ENCODE assay signal across 21 cellular contexts in genomic region chr11:3220101-3220500, GRCh38. TPM values are rescaled to one million over a fixed set of nuclear protein-coding genes. Genes with fewer than 3 reads are reported as not detected.
A peak's percentile ranks its signal among the peaks of the same experiment; 100 is the strongest.
DNase-seq lines count a peak whose midpoint lies in the region.
"Had no signal": no experiment of that assay in that cellular context is flagged by ENCODE, and none has a peak within 500 bp of the region (broad histone marks: within the 10 kb centered on the region; RNA-seq: fewer than 3 reads in every experiment).

No MANE protein-coding gene starts in this region.

- H2BK5ac ChIP-seq in mesenchymal stem cell (ENCODE audit: low read depth, low read length, poor library complexity, severe bottlenecking): no peak overlapping the region

- no peak overlapping the region for H3K9ac ChIP-seq in BLaER1
- no peak overlapping the region for H3K9ac ChIP-seq in mesenchymal stem cell (ENCODE audit: low read length)

- H3K4me1 ChIP-seq in BLaER1 (peaks cover 80% of the 10 kb centered on the region), mesenchymal stem cell (ENCODE audit: control insufficient read depth, insufficient read depth, low read depth, low read length) (peaks cover 22% of the 10 kb centered on the region)
- H3K4me1 ChIP-seq: SJCRH30 had no signal

- peak overlapping the region; percentile 15 for H4K8ac ChIP-seq in mesenchymal stem cell (ENCODE audit: low read length)

- H3K9me3 ChIP-seq in BLaER1 (no peaks in the 10 kb centered on the region), mesenchymal stem cell (ENCODE audit: control insufficient read depth, low read length) (no peaks in the 10 kb centered on the region)
- H3K9me3 ChIP-seq: SJCRH30 had no signal

- no peak overlapping the region for H2BK120ac ChIP-seq in mesenchymal stem cell (ENCODE audit: low read depth, low read length)

- no peak overlapping the region for H2BK12ac ChIP-seq in mesenchymal stem cell (ENCODE audit: low read length in 2 of 2)

- H3K18ac ChIP-seq in mesenchymal stem cell (ENCODE audit: low read depth in 1 of 2, low read length in 2 of 2): no peak overlapping the region

- H3K23ac ChIP-seq in mesenchymal stem cell (ENCODE audit: low read length in 2 of 2): no peak overlapping the region

- H3K27me3 ChIP-seq in BLaER1 (no peaks in the 10 kb centered on the region), mesenchymal stem cell (ENCODE audit: control insufficient read depth in 1 of 2, insufficient read depth in 1 of 2, low read length in 2 of 2) (peaks cover 49 to 96% of the 10 kb centered on the region in 2 experiments)

- H2AK5ac ChIP-seq in mesenchymal stem cell (ENCODE audit: low read length, severe bottlenecking): no peak overlapping the region

- H3K4me3 ChIP-seq in BLaER1 (no peak overlapping the region), mesenchymal stem cell (ENCODE audit: insufficient read depth in 1 of 2, low read depth in 1 of 2, low read length in 2 of 2) (no peak overlapping the region)
- H3K4me3 ChIP-seq: GM12878, GM23338, SJCRH30 had no signal

- DNase-seq in AG08396 (ENCODE audit: low spot score): peak; percentile 6
- peak; percentile 45 for DNase-seq in ecto neural progenitor cell (ENCODE audit: low spot score)
- no peak for DNase-seq in mesenchymal stem cell
- DNase-seq in Ammon's horn (ENCODE audit: low spot score): no peak
- DNase-seq in GM19240 (ENCODE audit: insufficient read length, low spot score): no peak
- DNase-seq in NCI-H1694 (lab: John Stamatoyannopoulos, UW): no peak
- DNase-seq: KG1; NCI-H1417 treated with DMSO at 0.1 percent for 48 hours; NCI-H2029 treated with DMSO at 0.1 percent for 48 hours; NCI-H2171 treated with DMSO at 0.1 percent for 48 hours; NCI-H446 treated with DMSO at 0.1 percent for 48 hours; NK-92 treated with Interleukin-12 subunit alpha and Interleukin-12 subunit beta, amount 100 ng/mL, for 24 hours; RPMI8226; SJCRH30 had no signal

- H2AFZ ChIP-seq in mesenchymal stem cell (ENCODE audit: low read depth, low read length): no peak overlapping the region
- H2AFZ ChIP-seq: GM23338 had no signal

- H4K91ac ChIP-seq in mesenchymal stem cell (ENCODE audit: low read length): no peak overlapping the region

- H3K36me3 ChIP-seq in BLaER1 (no peaks in the 10 kb centered on the region), mesenchymal stem cell (ENCODE audit: control insufficient read depth in 1 of 2, insufficient read depth in 2 of 2, low read depth in 1 of 2, low read length in 2 of 2) (no peaks in the 10 kb centered on the region)
- H3K36me3 ChIP-seq: SJCRH30 had no signal

- no peaks in the 10 kb centered on the region for H4K20me1 ChIP-seq in BLaER1

- H3K4ac ChIP-seq in mesenchymal stem cell (ENCODE audit: low read depth in 1 of 2, low read length in 2 of 2): no peak overlapping the region

- 53% methylated on average over 8 of the region's 11 CpGs for WGBS in mesenchymal stem cell

- H3K79me1 ChIP-seq in mesenchymal stem cell (replicated peaks; ENCODE audit: low read length, poor library complexity, severe bottlenecking): no peaks in the 10 kb centered on the region

- H3K27ac ChIP-seq in BLaER1 (no peak overlapping the region), mesenchymal stem cell (ENCODE audit: low read length, poor library complexity, severe bottlenecking) (no peak overlapping the region)
- H3K27ac ChIP-seq: SJCRH30 had no signal

- H2BK15ac ChIP-seq in mesenchymal stem cell (ENCODE audit: low read depth, poor library complexity, severe bottlenecking): no peak overlapping the region

- no peak overlapping the region for H3K14ac ChIP-seq in mesenchymal stem cell (ENCODE audit: low read length in 2 of 2)

- H3K4me2 ChIP-seq in BLaER1 (peak overlapping the region; percentile 45), mesenchymal stem cell (ENCODE audit: low read length, poor library complexity, severe bottlenecking) (no peak overlapping the region)
- H3K4me2 ChIP-seq: GM23338 had no signal

RNA-seq across cellular contexts. Expression of gene MRGPRG, which starts 1.5 kb away (rescaled TPM):
- not detected for polyA plus RNA-seq in mesenchymal stem cell (2013, experiment 1 of 2)
- not detected for polyA plus RNA-seq in mesenchymal stem cell (2013, experiment 2 of 2)
- polyA plus RNA-seq: AG04450; BJ; CD8-positive, alpha-beta memory T cell; GM12878; GM23338; HepG2 had no signal

RNA-seq across cellular contexts. Expression of gene MRGPRE, which starts 12.1 kb away (rescaled TPM):
- not detected for polyA plus RNA-seq in mesenchymal stem cell (2013, experiment 1 of 2)
- not detected for polyA plus RNA-seq in mesenchymal stem cell (2013, experiment 2 of 2)
- polyA plus RNA-seq: AG04450; BJ; CD8-positive, alpha-beta memory T cell; GM12878; GM23338; HepG2 had no signal

RNA-seq across cellular contexts. Expression of gene OSBPL5, which starts 55.0 kb away (rescaled TPM):
- polyA plus RNA-seq in mesenchymal stem cell (2013, experiment 1 of 2): 13.7 TPM
- polyA plus RNA-seq in mesenchymal stem cell (2013, experiment 2 of 2): 14.6 TPM
- polyA plus RNA-seq: GM12878, HepG2 had no signal

Comparison
In these comparisons a context has a peak if more than half of its experiments do, and no peak if none do; other contexts are left out.
1. DNase-seq: peak in AG08396 (single experiment) and ecto neural progenitor cell (single experiment); none in mesenchymal stem cell (single experiment), Ammon's horn (single experiment), GM19240 (single experiment) and NCI-H1694 (single experiment).